In genomic region chr6:118320652-118321051, GRCh38 we compare ENCODE assay signal across 21 cellular contexts.
DNase-seq lines count a peak whose midpoint lies in the region; ATAC-seq and TF ChIP-seq lines count a peak whose summit lies in the region.
"Had no signal": no experiment of that assay in that cellular context is flagged by ENCODE, and none has a peak within 500 bp of the region (broad histone marks: within the 10 kb centered on the region; RNA-seq: fewer than 3 reads in every experiment).

No MANE protein-coding gene starts in this region.

- peak overlapping the region; percentile 78 to 91 for H3K27ac ChIP-seq in coronary artery
- peak overlapping the region; percentile 77 to 88 for H3K27ac ChIP-seq in tibial artery
- H3K27ac ChIP-seq: A549, parathyroid adenoma, upper lobe of left lung had no signal

- no TSS peak for BruUV-seq in MCF 10A (replicated peaks; lab: Mats Ljungman, UMichigan)

- H3K4me3 ChIP-seq in coronary artery (no peak overlapping the region), tibial artery (no peak overlapping the region)
- H3K4me3 ChIP-seq: A549, upper lobe of left lung had no signal

- CTCF ChIA-PET in MCF 10A (lab: Yijun Ruan, JAX) = interaction anchor here (0.6 to 1.0 kb wide), 2 partner anchors 14 to 37 kb away, joined by 3 read pairs; no protein-coding TSS in a partner anchor

- no peak for TF ChIP-seq CTCF in coronary artery (IDR thresholded peaks at IDR 0.05)
- TF ChIP-seq CTCF in tibial artery (IDR thresholded peaks at IDR 0.05) = no peak
- TF ChIP-seq CTCF in MCF 10A (IDR thresholded peaks at IDR 0.05; ENCODE audit: unreplicated experiment) = no peak

- H3K4me3 Mint-ChIP-seq in T-helper 17 cell (no peak overlapping the region), MCF 10A (ENCODE audit: unreplicated experiment) (no peak overlapping the region)
- H3K4me3 Mint-ChIP-seq: endodermal cell; H9; memory B cell; natural killer cell treated with Interleukin-12 subunit alpha and Interleukin-12 subunit beta and Interleukin-15 and Interleukin-18, amount 100 ng/mL, for 72 hours; stimulated activated naive CD8-positive, alpha-beta T cell treated with anti-CD3 and anti-CD28 coated beads, Interleukin-15, Interleukin-2, amounts not matched to agents 100 ng/mL and 50 ng/mL, for 24 hours had no signal

- H3K27me3 Mint-ChIP-seq in T-helper 17 cell = no peaks in the 10 kb centered on the region
- no peaks in the 10 kb centered on the region for H3K27me3 Mint-ChIP-seq in MCF 10A (ENCODE audit: insufficient read depth, unreplicated experiment)
- H3K27me3 Mint-ChIP-seq: stimulated activated naive CD8-positive, alpha-beta T cell treated with anti-CD3 and anti-CD28 coated beads, Interleukin-15, Interleukin-2, amounts not matched to agents 100 ng/mL and 50 ng/mL, for 24 hours had no signal

- intact Hi-C loops in tibial artery (cut with DNase I; ENCODE audit: low total_unique reads) (no loop called here), MCF 10A (cut with micrococcal nuclease) (no loop called here)

- no peaks in the 10 kb centered on the region for H3K4me1 Mint-ChIP-seq in T-helper 17 cell
- peaks cover 6% of the 10 kb centered on the region for H3K4me1 Mint-ChIP-seq in MCF 10A (ENCODE audit: insufficient read depth, unreplicated experiment)
- H3K4me1 Mint-ChIP-seq: endodermal cell, memory B cell had no signal

- H3K27me3 ChIP-seq in tibial artery = no peaks in the 10 kb centered on the region
- H3K27me3 ChIP-seq: upper lobe of left lung had no signal

- DNase-seq in NCI-H1694 treated with DMSO at 0.1 percent for 48 hours (lab: John Stamatoyannopoulos, UW) (peak; percentile 0), NCI-H1694 (lab: John Stamatoyannopoulos, UW) (no peak), NCI-H748 (lab: John Stamatoyannopoulos, UW; ENCODE audit: unreplicated experiment) (peak; percentile 68), coronary artery (ENCODE audit: low spot score) (no peak), tibial artery (no peak), T-helper 17 cell (no peak), MCF 10A (ENCODE audit: unreplicated experiment) (no peak), NCI-H345 (lab: John Stamatoyannopoulos, UW) (no peak)
- DNase-seq: activated CD4-positive, alpha-beta T cell treated with anti-CD3 and anti-CD28 coated beads for 4 hours; C1 segment of cervical spinal cord; endodermal cell; H9; kidney; NCI-H1930; stimulated activated CD4-positive, alpha-beta T cell treated with anti-CD3 and anti-CD28 coated beads, Interleukin-1b, Interleukin-23, amount 100 ng/mL, for 48 hours; upper lobe of left lung had no signal

- no peak for ATAC-seq in T-helper 17 cell
- ATAC-seq: A549; natural killer cell treated with Interleukin-12 subunit alpha and Interleukin-12 subunit beta and Interleukin-15 and Interleukin-18, amount 100 ng/mL, for 72 hours had no signal

- H3K9me3 ChIP-seq in tibial artery (no peaks in the 10 kb centered on the region), T-helper 17 cell (ENCODE audit: control insufficient read depth, low read length, poor library complexity, severe bottlenecking) (no peaks in the 10 kb centered on the region)
- H3K9me3 ChIP-seq: A549, upper lobe of left lung had no signal

- POLR2A ChIA-PET in MCF 10A (lab: Yijun Ruan, JAX) = no interaction called here

- H3K27ac Mint-ChIP-seq in T-helper 17 cell = no peak overlapping the region
- H3K27ac Mint-ChIP-seq in MCF 10A (ENCODE audit: low read depth, unreplicated experiment) = no peak overlapping the region
- H3K27ac Mint-ChIP-seq: endodermal cell; memory B cell; natural killer cell treated with Interleukin-12 subunit alpha and Interleukin-12 subunit beta and Interleukin-15 and Interleukin-18, amount 100 ng/mL, for 72 hours; stimulated activated naive CD8-positive, alpha-beta T cell treated with anti-CD3 and anti-CD28 coated beads, Interleukin-15, Interleukin-2, amounts not matched to agents 100 ng/mL and 50 ng/mL, for 24 hours had no signal

- H3K9me3 Mint-ChIP-seq in MCF 10A (ENCODE audit: unreplicated experiment) = no peaks in the 10 kb centered on the region
- H3K9me3 Mint-ChIP-seq: endodermal cell; H9; memory B cell; natural killer cell treated with Interleukin-12 subunit alpha and Interleukin-12 subunit beta and Interleukin-15 and Interleukin-18, amount 100 ng/mL, for 72 hours; stimulated activated naive CD8-positive, alpha-beta T cell treated with anti-CD3 and anti-CD28 coated beads, Interleukin-15, Interleukin-2, amounts not matched to agents 100 ng/mL and 50 ng/mL, for 24 hours had no signal

- peaks cover 4 to 97% (median 45%) of the 10 kb centered on the region in 4 donors for H3K4me1 ChIP-seq in tibial artery
- H3K4me1 ChIP-seq: A549, parathyroid adenoma had no signal

- H3K36me3 Mint-ChIP-seq in T-helper 17 cell (ENCODE audit: low read depth) (no peaks in the 10 kb centered on the region), MCF 10A (ENCODE audit: insufficient read depth, unreplicated experiment) (no peaks in the 10 kb centered on the region)
- H3K36me3 Mint-ChIP-seq: memory B cell; natural killer cell treated with Interleukin-12 subunit alpha and Interleukin-12 subunit beta and Interleukin-15 and Interleukin-18, amount 100 ng/mL, for 72 hours had no signal

- no peaks in the 10 kb centered on the region for H3K36me3 ChIP-seq in tibial artery
- H3K36me3 ChIP-seq: upper lobe of left lung had no signal

Comparison
In these comparisons a context has a peak if more than half of its experiments do, and no peak if none do; other contexts are left out.
1. DNase-seq: peak in NCI-H1694 treated with DMSO at 0.1 percent for 48 hours (single experiment) and NCI-H748 (single experiment); none in NCI-H1694 (single experiment), coronary artery (single experiment), tibial artery (0 of 2), T-helper 17 cell (0 of 3), MCF 10A (single experiment) and NCI-H345 (single experiment).